ENCODE assay signal across 11 cellular contexts in the genomic region with DNA sequence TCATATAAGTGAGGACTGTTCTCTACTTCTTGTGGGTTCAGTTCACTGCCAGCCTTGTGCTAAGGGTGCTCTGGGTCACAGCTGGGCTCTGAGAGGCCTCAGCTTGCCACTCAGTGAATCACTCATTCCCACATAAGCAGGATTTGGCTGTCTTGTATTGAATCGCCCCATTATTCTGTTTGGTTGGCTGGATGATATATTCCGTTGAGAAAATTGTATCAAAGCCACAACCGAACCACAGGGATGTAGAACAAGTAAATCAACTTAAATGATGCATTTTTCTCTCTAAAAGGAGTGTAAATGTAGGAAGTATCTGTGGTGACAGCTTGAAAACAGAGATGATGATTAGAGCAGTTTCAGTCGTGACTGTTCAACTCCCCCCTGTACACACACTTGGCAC. TPM values are rescaled to one million over a fixed set of nuclear protein-coding genes. Genes with fewer than 3 reads are reported as not detected.
DNase-seq lines count a peak whose midpoint lies in the region; ATAC-seq and TF ChIP-seq lines count a peak whose summit lies in the region.
"Had no signal": no experiment of that assay in that cellular context is flagged by ENCODE, and none has a peak within 500 bp of the region (broad histone marks: within the 10 kb centered on the region; RNA-seq: fewer than 3 reads in every experiment).

No MANE protein-coding gene starts in this region.

- no peak for TF ChIP-seq CTCF in SK-N-SH (IDR thresholded peaks at IDR 0.05)

- ATAC-seq in activated CD4-positive, alpha-beta T cell treated with anti-CD3 and anti-CD28 coated beads for 36 hours, result peak; percentile 68
- ATAC-seq in effector memory CD8-positive, alpha-beta T cell (replicated peaks), result peak; percentile 71
- ATAC-seq in HG03520 (IDR thresholded peaks at IDR 0.05; ENCODE audit: unreplicated experiment) (no peak), GM21723 (IDR thresholded peaks at IDR 0.05; ENCODE audit: unreplicated experiment) (no peak)
- ATAC-seq: Panc1 had no signal

- TF ChIP-seq EP300 in SK-N-SH (IDR thresholded peaks at IDR 0.05; ENCODE audit: borderline replicate concordance in 1 of 2, low read depth in 1 of 2, low read length in 1 of 2), result peak in 1 of 2 experiments; percentile 38; a peak in 1 of 4 replicates

- H3K9me3 Mint-ChIP-seq in activated CD4-positive, alpha-beta T cell treated with anti-CD3 and anti-CD28 coated beads for 36 hours (ENCODE audit: low read depth), result peaks cover 8% of the 10 kb centered on the region
- H3K9me3 Mint-ChIP-seq in effector memory CD8-positive, alpha-beta T cell, result no peaks in the 10 kb centered on the region

- intact Hi-C loops in activated CD4-positive, alpha-beta T cell treated with anti-CD3 and anti-CD28 coated beads for 36 hours (cut with DNase I, micrococcal nuclease), result loop anchor here (1.0 to 5.0 kb wide), 6 partner anchors 23 to 225 kb away; no protein-coding TSS in a partner anchor
- intact Hi-C loops in posterior cingulate gyrus (cut with DNase I), result no loop called here

- WGBS in SK-N-SH (ENCODE audit: low lambda C conversion rate), result 68% methylated on average over 4 of the region's 4 CpGs

- peaks cover 3% of the 10 kb centered on the region; the same call in 1 of the 2 replicates for H4K20me1 ChIP-seq in SK-N-SH (ENCODE audit: insufficient read depth)

- peak overlapping the region; percentile 7; the same call in 1 of the 2 replicates for H3K4me2 ChIP-seq in SK-N-SH

- POLR2A ChIA-PET in activated CD4-positive, alpha-beta T cell treated with anti-CD3 and anti-CD28 coated beads for 36 hours (lab: Charles Lee), result interaction anchor here (1.0 kb wide), 1 partner anchor 226 kb away, joined by 3 read pairs; no protein-coding TSS in a partner anchor
- POLR2A ChIA-PET in SK-N-SH (lab: Yijun Ruan, JAX), result no interaction called here

- no peak overlapping the region for H3K4me3 Mint-ChIP-seq in activated CD4-positive, alpha-beta T cell treated with anti-CD3 and anti-CD28 coated beads for 36 hours
- peak overlapping the region in 1 of 2 donors; percentile 3 for H3K4me3 Mint-ChIP-seq in effector memory CD8-positive, alpha-beta T cell

- H3K9ac ChIP-seq in SK-N-SH, result no peak overlapping the region

- peaks cover 21% of the 10 kb centered on the region for H3F3A ChIP-seq in SK-N-SH (replicated peaks; ENCODE audit: insufficient read depth)

- H3K27ac Mint-ChIP-seq in activated CD4-positive, alpha-beta T cell treated with anti-CD3 and anti-CD28 coated beads for 36 hours, result peak overlapping the region; percentile 38
- peak overlapping the region; percentile 36 to 86 for H3K27ac Mint-ChIP-seq in effector memory CD8-positive, alpha-beta T cell

- H3K27me3 Mint-ChIP-seq in activated CD4-positive, alpha-beta T cell treated with anti-CD3 and anti-CD28 coated beads for 36 hours, result no peaks in the 10 kb centered on the region
- H3K27me3 Mint-ChIP-seq in effector memory CD8-positive, alpha-beta T cell, result no peaks in the 10 kb centered on the region

- peaks cover 82% of the 10 kb centered on the region for H3K4me1 Mint-ChIP-seq in activated CD4-positive, alpha-beta T cell treated with anti-CD3 and anti-CD28 coated beads for 36 hours
- H3K4me1 Mint-ChIP-seq in effector memory CD8-positive, alpha-beta T cell (ENCODE audit: low read depth in 2 of 2), result peaks cover 60 to 81% of the 10 kb centered on the region in 2 donors

- H3K27ac ChIP-seq in SK-N-SH (ENCODE audit: low read depth in 2 of 2, low read length in 1 of 2), result peak overlapping the region in 1 of 2 experiments; percentile 27; a peak in 1 of 4 replicates
- H3K27ac ChIP-seq: neutrophil had no signal

- H3K4me1 ChIP-seq in SK-N-SH (ENCODE audit: control insufficient read depth in 1 of 2, insufficient read depth in 2 of 2, low read depth in 1 of 2, low read length in 1 of 2), result peaks cover 8 to 37% of the 10 kb centered on the region in 2 experiments

- no peaks in the 10 kb centered on the region for H3K27me3 ChIP-seq in SK-N-SH (ENCODE audit: insufficient read depth)
- H3K27me3 ChIP-seq: neutrophil had no signal

- H3K36me3 Mint-ChIP-seq in activated CD4-positive, alpha-beta T cell treated with anti-CD3 and anti-CD28 coated beads for 36 hours (ENCODE audit: low read depth), result peaks cover 16% of the 10 kb centered on the region
- H3K36me3 Mint-ChIP-seq in effector memory CD8-positive, alpha-beta T cell (ENCODE audit: insufficient read depth), result peaks cover 22% of the 10 kb centered on the region

- CTCF ChIA-PET in activated CD4-positive, alpha-beta T cell treated with anti-CD3 and anti-CD28 coated beads for 36 hours (lab: Charles Lee), result interaction anchor here (0.7 to 1.5 kb wide), 3 partner anchors 11 to 172 kb away, joined by 3 to 5 read pairs (median 4); no protein-coding TSS in a partner anchor
- CTCF ChIA-PET in SK-N-SH (lab: Yijun Ruan, JAX), result no interaction called here

- H2AFZ ChIP-seq in SK-N-SH (ENCODE audit: low read depth), result no peak overlapping the region

- no peaks in the 10 kb centered on the region for H3K9me2 ChIP-seq in SK-N-SH

- TF ChIP-seq RAD21 in SK-N-SH (IDR thresholded peaks at IDR 0.05; ENCODE audit: low read length), result no peak

- peak; percentile 60 for DNase-seq in activated CD4-positive, alpha-beta T cell treated with anti-CD3 and anti-CD28 coated beads for 36 hours
- DNase-seq in activated CD4-positive, alpha-beta T cell treated with anti-CD3 and anti-CD28 coated beads for 4 hours, result no peak
- DNase-seq in SK-N-SH, result no peak
- DNase-seq in effector memory CD8-positive, alpha-beta T cell, result no peak
- peak; percentile 47 for DNase-seq in stimulated activated CD4-positive, alpha-beta T cell treated with anti-CD3 and anti-CD28 coated beads, Interleukin-4, amount 100 ng/mL, for 24 hours
- DNase-seq in posterior cingulate gyrus, result no peak
- DNase-seq: activated CD4-positive, CD25-positive, alpha-beta regulatory T cell treated with anti-CD3 and anti-CD28 coated beads, Interleukin-2, amount 50 U/mL, for 72 hours had no signal

- peaks cover 30% of the 10 kb centered on the region; the same call in 1 of the 2 replicates for H3K79me2 ChIP-seq in SK-N-SH (ENCODE audit: insufficient read depth)

- no peaks in the 10 kb centered on the region for H3K36me3 ChIP-seq in SK-N-SH (replicated peaks in 1 of 2; ENCODE audit: control insufficient read depth in 1 of 2, insufficient read depth in 2 of 2, low read length in 1 of 2)
- H3K36me3 ChIP-seq: neutrophil had no signal

- H3K4me3 ChIP-seq in SK-N-SH (ENCODE audit: low read depth in 2 of 2, low read length in 1 of 2), result no peak overlapping the region

- no peaks in the 10 kb centered on the region for H3K9me3 ChIP-seq in SK-N-SH
- H3K9me3 ChIP-seq: neutrophil had no signal

TF ChIP-seq in SK-N-SH, 30 proteins besides CTCF, POLR2A, EP300 and RAD21 (continues in another document):
- no peak for TF ChIP-seq MXI1 (IDR thresholded peaks at IDR 0.05; ENCODE audit: low read depth, low read length)
- TF ChIP-seq, protein P1, sequence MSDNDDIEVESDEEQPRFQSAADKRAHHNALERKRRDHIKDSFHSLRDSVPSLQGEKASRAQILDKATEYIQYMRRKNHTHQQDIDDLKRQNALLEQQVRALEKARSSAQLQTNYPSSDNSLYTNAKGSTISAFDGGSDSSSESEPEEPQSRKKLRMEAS (IDR thresholded peaks at IDR 0.05; ENCODE audit: low read depth), result no peak
- TF ChIP-seq TEAD4 (IDR thresholded peaks at IDR 0.05; ENCODE audit: borderline replicate concordance, insufficient read depth), result no peak
- TF ChIP-seq, protein P2, sequence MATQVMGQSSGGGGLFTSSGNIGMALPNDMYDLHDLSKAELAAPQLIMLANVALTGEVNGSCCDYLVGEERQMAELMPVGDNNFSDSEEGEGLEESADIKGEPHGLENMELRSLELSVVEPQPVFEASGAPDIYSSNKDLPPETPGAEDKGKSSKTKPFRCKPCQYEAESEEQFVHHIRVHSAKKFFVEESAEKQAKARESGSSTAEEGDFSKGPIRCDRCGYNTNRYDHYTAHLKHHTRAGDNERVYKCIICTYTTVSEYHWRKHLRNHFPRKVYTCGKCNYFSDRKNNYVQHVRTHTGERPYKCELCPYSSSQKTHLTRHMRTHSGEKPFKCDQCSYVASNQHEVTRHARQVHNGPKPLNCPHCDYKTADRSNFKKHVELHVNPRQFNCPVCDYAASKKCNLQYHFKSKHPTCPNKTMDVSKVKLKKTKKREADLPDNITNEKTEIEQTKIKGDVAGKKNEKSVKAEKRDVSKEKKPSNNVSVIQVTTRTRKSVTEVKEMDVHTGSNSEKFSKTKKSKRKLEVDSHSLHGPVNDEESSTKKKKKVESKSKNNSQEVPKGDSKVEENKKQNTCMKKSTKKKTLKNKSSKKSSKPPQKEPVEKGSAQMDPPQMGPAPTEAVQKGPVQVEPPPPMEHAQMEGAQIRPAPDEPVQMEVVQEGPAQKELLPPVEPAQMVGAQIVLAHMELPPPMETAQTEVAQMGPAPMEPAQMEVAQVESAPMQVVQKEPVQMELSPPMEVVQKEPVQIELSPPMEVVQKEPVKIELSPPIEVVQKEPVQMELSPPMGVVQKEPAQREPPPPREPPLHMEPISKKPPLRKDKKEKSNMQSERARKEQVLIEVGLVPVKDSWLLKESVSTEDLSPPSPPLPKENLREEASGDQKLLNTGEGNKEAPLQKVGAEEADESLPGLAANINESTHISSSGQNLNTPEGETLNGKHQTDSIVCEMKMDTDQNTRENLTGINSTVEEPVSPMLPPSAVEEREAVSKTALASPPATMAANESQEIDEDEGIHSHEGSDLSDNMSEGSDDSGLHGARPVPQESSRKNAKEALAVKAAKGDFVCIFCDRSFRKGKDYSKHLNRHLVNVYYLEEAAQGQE (IDR thresholded peaks at IDR 0.05; ENCODE audit: low read depth, low read length), result no peak
- TF ChIP-seq RFX5 (IDR thresholded peaks at IDR 0.05; ENCODE audit: low read length), result no peak
- TF ChIP-seq JUND (IDR thresholded peaks at IDR 0.05), result no peak; the same call in 1 of the 2 replicates
- no peak for TF ChIP-seq RXRA (IDR thresholded peaks at IDR 0.05; ENCODE audit: borderline replicate concordance, low read depth)
- no peak for TF ChIP-seq SMC3 (IDR thresholded peaks at IDR 0.05; ENCODE audit: low read depth, low read length)
- TF ChIP-seq, protein P3, sequence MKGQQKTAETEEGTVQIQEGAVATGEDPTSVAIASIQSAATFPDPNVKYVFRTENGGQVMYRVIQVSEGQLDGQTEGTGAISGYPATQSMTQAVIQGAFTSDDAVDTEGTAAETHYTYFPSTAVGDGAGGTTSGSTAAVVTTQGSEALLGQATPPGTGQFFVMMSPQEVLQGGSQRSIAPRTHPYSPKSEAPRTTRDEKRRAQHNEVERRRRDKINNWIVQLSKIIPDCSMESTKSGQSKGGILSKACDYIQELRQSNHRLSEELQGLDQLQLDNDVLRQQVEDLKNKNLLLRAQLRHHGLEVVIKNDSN (IDR thresholded peaks at IDR 0.05; ENCODE audit: borderline replicate concordance, low read depth), result no peak

RNA-seq across cellular contexts. Expression of a gene that starts 39.6 kb away (rescaled TPM):
- total RNA-seq in activated CD4-positive, alpha-beta T cell treated with anti-CD3 and anti-CD28 coated beads for 36 hours, result 10 to 100 TPM; 22.2 to 28.6 TPM
- polyA plus RNA-seq in SK-N-SH (2012; rRNA removed), result 8.6 and 9.8 TPM in 2 replicates
- polyA plus RNA-seq in SK-N-SH (2012; cell fraction: cytosol; rRNA removed), result 10.4 and 13.6 TPM in 2 replicates
- polyA plus RNA-seq in SK-N-SH (2012; cell fraction: nucleus; rRNA removed), result 14.1 and 16.2 TPM in 2 replicates

Comparison
In these comparisons a context has a peak if more than half of its experiments do, and no peak if none do; other contexts are left out.
1. DNase-seq: peak in activated CD4-positive, alpha-beta T cell treated with anti-CD3 and anti-CD28 coated beads for 36 hours (single experiment) and stimulated activated CD4-positive, alpha-beta T cell treated with anti-CD3 and anti-CD28 coated beads, Interleukin-4, amount 100 ng/mL, for 24 hours (single experiment); none in activated CD4-positive, alpha-beta T cell treated with anti-CD3 and anti-CD28 coated beads for 4 hours (0 of 2), SK-N-SH (single experiment), effector memory CD8-positive, alpha-beta T cell (0 of 3) and posterior cingulate gyrus (0 of 10).
2. ATAC-seq: peak in activated CD4-positive, alpha-beta T cell treated with anti-CD3 and anti-CD28 coated beads for 36 hours (single experiment) and effector memory CD8-positive, alpha-beta T cell (single experiment); none in HG03520 (single experiment) and GM21723 (single experiment).